20 cellular contexts compared by ENCODE assay signal in genomic region chr18:48472610-48473009, GRCh38.
DNase-seq lines count a peak whose midpoint lies in the region; ATAC-seq and TF ChIP-seq lines count a peak whose summit lies in the region.
"Had no signal": no experiment of that assay in that cellular context is flagged by ENCODE, and none has a peak within 500 bp of the region (broad histone marks: within the 10 kb centered on the region; RNA-seq: fewer than 3 reads in every experiment).

No MANE protein-coding gene starts in this region.

- peaks cover 52% of the 10 kb centered on the region for H3K27me3 Mint-ChIP-seq in activated CD8-positive, alpha-beta memory T cell treated with anti-CD3 and anti-CD28 coated beads, Interleukin-2, amount 10 ng/mL, durations not matched to agents 7 days and 5 days

- no peak for TF ChIP-seq CTCF in epithelial cell of esophagus (IDR thresholded peaks at IDR 0.05; ENCODE audit: insufficient read depth, low read depth, low read length, missing control alignments)
- TF ChIP-seq CTCF in omental fat pad (IDR thresholded peaks at IDR 0.05) = no peak

- no peaks in the 10 kb centered on the region for H3K36me3 Mint-ChIP-seq in activated CD8-positive, alpha-beta memory T cell treated with anti-CD3 and anti-CD28 coated beads, Interleukin-2, amount 10 ng/mL, durations not matched to agents 7 days and 5 days
- H3K36me3 Mint-ChIP-seq: CD4-positive, alpha-beta memory T cell had no signal

- DNase-seq in ELR (ENCODE audit: low read depth) (peak; percentile 10), LHCN-M2 (ENCODE audit: low read depth) (peak; percentile 40), epithelial cell of esophagus (ENCODE audit: low read depth) (peak; percentile 53), omental fat pad (ENCODE audit: low spot score) (no peak), DMS79 (lab: John Stamatoyannopoulos, UW) (no peak)
- DNase-seq in activated CD8-positive, alpha-beta memory T cell treated with anti-CD3 and anti-CD28 coated beads, Interleukin-2, amount 10 ng/mL, durations not matched to agents 7 days and 5 days = no peak
- DNase-seq: CD4-positive, alpha-beta memory T cell; DMS79 treated with DMSO at 0.1 percent for 48 hours; GF-D8; NCI-H1105; NCI-H187; NCI-H2171; NCI-H510A; NCI-H82; Peyer's patch; SIG-M5 had no signal

- no peaks in the 10 kb centered on the region for H3K9me3 Mint-ChIP-seq in activated CD8-positive, alpha-beta memory T cell treated with anti-CD3 and anti-CD28 coated beads, Interleukin-2, amount 10 ng/mL, durations not matched to agents 7 days and 5 days (ENCODE audit: low read depth)

- H3K4me3 ChIP-seq in epithelial cell of esophagus (ENCODE audit: low read length) = no peak overlapping the region
- H3K4me3 ChIP-seq: HAP-1, Peyer's patch had no signal

- no peak overlapping the region for H3K4me3 Mint-ChIP-seq in activated CD8-positive, alpha-beta memory T cell treated with anti-CD3 and anti-CD28 coated beads, Interleukin-2, amount 10 ng/mL, durations not matched to agents 7 days and 5 days
- H3K4me3 Mint-ChIP-seq: B cell had no signal

- CTCF ChIA-PET in activated CD8-positive, alpha-beta memory T cell treated with anti-CD3 and anti-CD28 coated beads, Interleukin-2, amount 10 ng/mL, durations not matched to agents 7 days and 5 days (lab: Charles Lee) = no interaction called here

- no peaks in the 10 kb centered on the region for H3K4me1 Mint-ChIP-seq in activated CD8-positive, alpha-beta memory T cell treated with anti-CD3 and anti-CD28 coated beads, Interleukin-2, amount 10 ng/mL, durations not matched to agents 7 days and 5 days
- H3K4me1 Mint-ChIP-seq: B cell; CD4-positive, alpha-beta memory T cell had no signal

- H3K27ac Mint-ChIP-seq in activated CD8-positive, alpha-beta memory T cell treated with anti-CD3 and anti-CD28 coated beads, Interleukin-2, amount 10 ng/mL, durations not matched to agents 7 days and 5 days = no peak overlapping the region
- H3K27ac Mint-ChIP-seq: B cell; CD4-positive, alpha-beta memory T cell had no signal

- peak; percentile 8 for ATAC-seq in omental fat pad (ENCODE audit: low FRiP score)
- no peak for ATAC-seq in activated CD8-positive, alpha-beta memory T cell treated with anti-CD3 and anti-CD28 coated beads, Interleukin-2, amount 10 ng/mL, durations not matched to agents 7 days and 5 days
- ATAC-seq in HG02981 (IDR thresholded peaks at IDR 0.05; ENCODE audit: unreplicated experiment) = no peak
- no peak for ATAC-seq in GM19328 (IDR thresholded peaks at IDR 0.05; ENCODE audit: unreplicated experiment)

Comparison
In these comparisons a context has a peak if more than half of its experiments do, and no peak if none do; other contexts are left out.
1. DNase-seq: peak in ELR (single experiment), LHCN-M2 (single experiment) and epithelial cell of esophagus (single experiment); none in omental fat pad (single experiment), DMS79 (single experiment) and activated CD8-positive, alpha-beta memory T cell treated with anti-CD3 and anti-CD28 coated beads, Interleukin-2, amount 10 ng/mL, durations not matched to agents 7 days and 5 days (single experiment).